Comparison of ENCODE assay signal across 8 cellular contexts in genomic region chr5:43227655-43228054, GRCh38. TPM values are rescaled to one million over a fixed set of nuclear protein-coding genes. Genes with fewer than 3 reads are reported as not detected.
DNase-seq lines count a peak whose midpoint lies in the region; ATAC-seq, FAIRE-seq and TF ChIP-seq lines count a peak whose summit lies in the region.

No MANE protein-coding gene starts in this region.

- H3K27ac Mint-ChIP-seq in activated T-helper 1 cell treated with anti-CD3 and anti-CD28 coated beads, Interleukin-12 subunit alpha, Interleukin-12 subunit beta, Interleukin-2, Interleukin-4 antibody, amounts not matched to agents 30 ng/mL and 10 ng/mL and 1 ng/mL, durations not matched to agents 14 hours and 24 hours and 36 hours: no peak overlapping the region

- no peak for DNase-seq in BE2C
- DNase-seq in H54 (ENCODE audit: insufficient read length, low spot score): peak; percentile 21
- DNase-seq in SW480 (ENCODE audit: low spot score): peak; percentile 37
- DNase-seq in kidney glomerular epithelial cell (lab: John Stamatoyannopoulos, UW): peak; percentile 12
- DNase-seq in DMS153 treated with DMSO at 0.1 percent for 48 hours (lab: John Stamatoyannopoulos, UW; ENCODE audit: unreplicated experiment): no peak
- DNase-seq in activated T-helper 1 cell treated with anti-CD3 and anti-CD28 coated beads, Interleukin-12 subunit alpha, Interleukin-12 subunit beta, Interleukin-2, Interleukin-4 antibody, amounts not matched to agents 30 ng/mL and 10 ng/mL and 1 ng/mL, durations not matched to agents 14 hours and 24 hours and 36 hours (ENCODE audit: low spot score): no peak

- H3K4me3 Mint-ChIP-seq in activated T-helper 1 cell treated with anti-CD3 and anti-CD28 coated beads, Interleukin-12 subunit alpha, Interleukin-12 subunit beta, Interleukin-2, Interleukin-4 antibody, amounts not matched to agents 30 ng/mL and 10 ng/mL and 1 ng/mL, durations not matched to agents 14 hours and 24 hours and 36 hours: no peak overlapping the region

- intact Hi-C loops in activated T-helper 1 cell treated with anti-CD3 and anti-CD28 coated beads, Interleukin-12 subunit alpha, Interleukin-12 subunit beta, Interleukin-2, Interleukin-4 antibody, amounts not matched to agents 30 ng/mL and 10 ng/mL and 1 ng/mL, durations not matched to agents 14 hours and 24 hours and 36 hours (cut with micrococcal nuclease): loop anchor here (1.0 to 2.0 kb wide), 2 partner anchors 77 to 162 kb away; no protein-coding TSS in a partner anchor

- H3K9me3 ChIP-seq in BE2C: no peaks in the 10 kb centered on the region

- no peaks in the 10 kb centered on the region for H3K27me3 Mint-ChIP-seq in activated T-helper 1 cell treated with anti-CD3 and anti-CD28 coated beads, Interleukin-12 subunit alpha, Interleukin-12 subunit beta, Interleukin-2, Interleukin-4 antibody, amounts not matched to agents 30 ng/mL and 10 ng/mL and 1 ng/mL, durations not matched to agents 14 hours and 24 hours and 36 hours (ENCODE audit: insufficient read depth)

- no peak overlapping the region for H3K4me3 ChIP-seq in BE2C (ENCODE audit: low read depth, low read length)

- H3K4me1 ChIP-seq in BE2C: no peaks in the 10 kb centered on the region

- H3K4me1 Mint-ChIP-seq in activated T-helper 1 cell treated with anti-CD3 and anti-CD28 coated beads, Interleukin-12 subunit alpha, Interleukin-12 subunit beta, Interleukin-2, Interleukin-4 antibody, amounts not matched to agents 30 ng/mL and 10 ng/mL and 1 ng/mL, durations not matched to agents 14 hours and 24 hours and 36 hours (ENCODE audit: low read depth): no peaks in the 10 kb centered on the region

- no peak for FAIRE-seq in H54 (lab: Jason Lieb, UNC)

- H3K36me3 Mint-ChIP-seq in activated T-helper 1 cell treated with anti-CD3 and anti-CD28 coated beads, Interleukin-12 subunit alpha, Interleukin-12 subunit beta, Interleukin-2, Interleukin-4 antibody, amounts not matched to agents 30 ng/mL and 10 ng/mL and 1 ng/mL, durations not matched to agents 14 hours and 24 hours and 36 hours (ENCODE audit: low read depth): no peaks in the 10 kb centered on the region

- ATAC-seq in HG03342 (IDR thresholded peaks at IDR 0.05; ENCODE audit: unreplicated experiment) (no peak), GM18517 (IDR thresholded peaks at IDR 0.05; ENCODE audit: unreplicated experiment) (no peak)

- peak; percentile 51 for TF ChIP-seq CTCF in BE2C (IDR thresholded peaks at IDR 0.05; ENCODE audit: low read depth, low read length)

- no peaks in the 10 kb centered on the region for H3K36me3 ChIP-seq in BE2C

- H3K9me3 Mint-ChIP-seq in activated T-helper 1 cell treated with anti-CD3 and anti-CD28 coated beads, Interleukin-12 subunit alpha, Interleukin-12 subunit beta, Interleukin-2, Interleukin-4 antibody, amounts not matched to agents 30 ng/mL and 10 ng/mL and 1 ng/mL, durations not matched to agents 14 hours and 24 hours and 36 hours: no peaks in the 10 kb centered on the region

- H3K27me3 ChIP-seq in BE2C: no peaks in the 10 kb centered on the region

- TF ChIP-seq POLR2A in H54 (IDR thresholded peaks at IDR 0.05; ENCODE audit: low read depth, low read length): no peak

RNA-seq across cellular contexts. Expression of gene NIM1K, which starts 35.6 kb away (rescaled TPM):
- polyA plus RNA-seq in BE2C (2012; ENCODE audit: insufficient read depth, insufficient read length, low read depth): 0.25 TPM
- 0.39 and 0.67 TPM in 2 replicates for total RNA-seq in activated T-helper 1 cell treated with anti-CD3 and anti-CD28 coated beads, Interleukin-12 subunit alpha, Interleukin-12 subunit beta, Interleukin-2, Interleukin-4 antibody, amounts not matched to agents 30 ng/mL and 10 ng/mL and 1 ng/mL, durations not matched to agents 14 hours and 24 hours and 36 hours

Comparison
In these comparisons a context has a peak if more than half of its experiments do, and no peak if none do; other contexts are left out.
1. DNase-seq: peak in H54 (single experiment), SW480 (single experiment) and kidney glomerular epithelial cell (single experiment); none in BE2C (single experiment), DMS153 treated with DMSO at 0.1 percent for 48 hours (single experiment) and activated T-helper 1 cell treated with anti-CD3 and anti-CD28 coated beads, Interleukin-12 subunit alpha, Interleukin-12 subunit beta, Interleukin-2, Interleukin-4 antibody, amounts not matched to agents 30 ng/mL and 10 ng/mL and 1 ng/mL, durations not matched to agents 14 hours and 24 hours and 36 hours (single experiment).